In the genomic region with DNA sequence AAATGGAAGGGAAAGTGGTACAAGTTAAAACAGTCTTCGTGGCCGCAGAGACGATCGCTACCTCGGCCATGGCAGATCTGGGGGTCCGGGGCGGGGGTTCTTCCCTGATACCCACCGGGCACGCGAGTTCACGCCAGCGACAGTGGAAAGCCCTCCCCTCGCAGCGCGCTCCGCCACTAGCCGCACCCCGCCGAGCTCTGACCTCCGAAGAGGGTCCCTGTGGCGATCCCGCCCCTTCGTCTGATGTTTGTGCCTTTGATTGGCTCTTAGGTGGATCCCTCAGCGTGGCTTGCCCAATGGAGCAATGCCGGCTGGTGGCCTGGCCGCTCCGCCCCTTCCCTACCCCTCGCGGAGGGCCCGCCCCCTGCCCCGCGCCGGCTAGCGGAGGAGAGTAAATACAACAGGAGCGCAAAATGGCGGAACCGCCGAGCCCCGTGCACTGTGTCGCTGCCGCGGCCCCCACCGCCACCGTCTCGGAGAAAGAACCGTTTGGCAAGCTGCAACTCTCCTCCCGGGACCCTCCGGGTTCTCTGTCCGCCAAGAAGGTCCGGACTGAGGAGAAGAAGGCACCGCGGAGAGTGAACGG, we compare ENCODE assay signal across 8 cellular contexts. TPM values are rescaled to one million over a fixed set of nuclear protein-coding genes. Genes with fewer than 3 reads are reported as not detected.
DNase-seq lines count a peak whose midpoint lies in the region; ATAC-seq and TF ChIP-seq lines count a peak whose summit lies in the region.

A gene (plus strand): TSS at position 403 of the 586 bp plus-strand sequence. CDS start 11 bp downstream, at position 414.

- ATAC-seq in HG02763 (IDR thresholded peaks at IDR 0.05; ENCODE audit: unreplicated experiment), result peak; percentile 96

- H3K4me3 Mint-ChIP-seq in type B pancreatic cell, result peak within 1 kb of the TSS; percentile 99

- no peaks in the 10 kb centered on the region for H3K36me3 ChIP-seq in adipocyte (ENCODE audit: control insufficient read depth, insufficient read depth, low read length, severe bottlenecking)

- H3K27ac Mint-ChIP-seq in type B pancreatic cell, result peak within 1 kb of the TSS; percentile 97

- peaks cover 29% of the 10 kb centered on the region for H3K4me1 Mint-ChIP-seq in type B pancreatic cell (ENCODE audit: unreplicated experiment)

- H3K27me3 ChIP-seq in adipocyte (replicated peaks; ENCODE audit: control insufficient read depth, insufficient read depth, low read length), result no peaks in the 10 kb centered on the region

- intact Hi-C loops in cardiac septum (cut with DNase I), result loop anchor here (2.0 to 5.0 kb wide), 2 partner anchors 103 to 159 kb away; a partner anchor contains a TSS

- peak; percentile 34; the same call in 1 of the 2 replicates for TF ChIP-seq CTCF in GM12874 (IDR thresholded peaks at IDR 0.05; ENCODE audit: insufficient read depth, low read depth, low read length)
- TF ChIP-seq CTCF in type B pancreatic cell (conservative IDR thresholded peaks at IDR 0.05), result peak; percentile 61

- H3K4me1 ChIP-seq in adipocyte (ENCODE audit: control insufficient read depth, insufficient read depth, low read length), result peaks cover 28% of the 10 kb centered on the region

- H3K36me3 Mint-ChIP-seq in type B pancreatic cell, result peaks cover 12% of the 10 kb centered on the region

- DNase-seq in NCI-H1417 treated with DMSO at 0.1 percent for 48 hours (lab: John Stamatoyannopoulos, UW) (peak; percentile 98), SW480 (ENCODE audit: low spot score) (peak; percentile 100), adipocyte (ENCODE audit: low read depth) (peak; percentile 100), cardiac septum (ENCODE audit: low spot score) (peak; percentile 100), pons (ENCODE audit: low spot score) (peak; percentile 99), type B pancreatic cell (ENCODE audit: extremely low spot score, unreplicated experiment) (peak; percentile 98)

- H3K27me3 Mint-ChIP-seq in type B pancreatic cell, result no peaks in the 10 kb centered on the region

- H3K9ac ChIP-seq in adipocyte (ENCODE audit: low read length), result peak within 1 kb of the TSS; percentile 99

- no peaks in the 10 kb centered on the region for H3K9me3 ChIP-seq in adipocyte (ENCODE audit: control insufficient read depth, low read length)

- peaks cover 6% of the 10 kb centered on the region for H3K9me3 Mint-ChIP-seq in type B pancreatic cell

- H3K4me3 ChIP-seq in adipocyte (ENCODE audit: low read length), result peak within 1 kb of the TSS; percentile 96

RNA-seq across cellular contexts. Expression of the gene that starts here (rescaled TPM):
- total RNA-seq in cardiac septum (9.4 TPM), type B pancreatic cell (ENCODE audit: low replicate concordance) (16.3 and 20.4 TPM in 2 replicates)

Comparison
In these comparisons a context has a peak if more than half of its experiments do, and no peak if none do; other contexts are left out.
1. Peak in every context shown above with its lines: DNase-seq, ATAC-seq and H3K4me3 ChIP-seq.